In the genomic region with DNA sequence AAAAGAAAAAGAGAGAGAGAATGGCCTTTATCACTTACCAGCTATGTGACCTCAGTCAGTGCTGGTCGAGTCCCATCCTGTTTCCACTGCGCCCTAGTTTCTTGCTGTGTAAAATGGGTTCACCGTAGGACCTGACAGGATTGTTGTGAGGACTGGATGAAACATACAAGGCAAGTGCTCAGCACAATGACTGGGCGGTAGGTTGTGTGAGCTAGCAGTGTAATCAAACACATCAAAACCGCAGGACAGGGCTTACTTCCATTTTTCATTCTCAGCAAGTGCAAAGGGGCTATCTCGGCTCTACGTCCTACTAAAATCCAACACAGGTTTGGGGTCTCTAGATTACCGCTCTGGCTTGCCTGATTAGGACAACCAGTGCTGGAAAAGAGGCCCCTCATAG, we compare ENCODE assay signal across 9 cellular contexts. TPM values are rescaled to one million over a fixed set of nuclear protein-coding genes. Genes with fewer than 3 reads are reported as not detected.
DNase-seq lines count a peak whose midpoint lies in the region; ATAC-seq and TF ChIP-seq lines count a peak whose summit lies in the region.
"Had no signal": no experiment of that assay in that cellular context is flagged by ENCODE, and none has a peak within 500 bp of the region (broad histone marks: within the 10 kb centered on the region; RNA-seq: fewer than 3 reads in every experiment).

No MANE protein-coding gene starts in this region.

- H3K27ac Mint-ChIP-seq in chondrocyte (ENCODE audit: unreplicated experiment), result peak overlapping the region; percentile 89

- H3K4me1 ChIP-seq in tibial artery (peaks cover 0 to 21% (median 18%) of the 10 kb centered on the region in 4 donors), HAP-1 (peaks cover 10% of the 10 kb centered on the region)

- H3K27ac ChIP-seq in tibial artery, result peak overlapping the region; percentile 68 to 80

- no peaks in the 10 kb centered on the region for H3K9me3 Mint-ChIP-seq in chondrocyte (ENCODE audit: low read depth)

- H3K36me3 ChIP-seq in tibial artery (no peaks in the 10 kb centered on the region), HAP-1 (replicated peaks) (no peaks in the 10 kb centered on the region; the same call in 1 of the 2 replicates)

- H3K9me3 ChIP-seq in tibial artery (no peaks in the 10 kb centered on the region), HAP-1 (no peaks in the 10 kb centered on the region)

- ATAC-seq in HG03196 (IDR thresholded peaks at IDR 0.05; ENCODE audit: unreplicated experiment), result no peak

- no peak overlapping the region for H3K4me3 Mint-ChIP-seq in chondrocyte (ENCODE audit: unreplicated experiment)

- TF ChIP-seq CTCF in chondrocyte (IDR thresholded peaks at IDR 0.05) (no peak), tibial artery (IDR thresholded peaks at IDR 0.05) (no peak)

- intact Hi-C loops in tibial artery (cut with DNase I; ENCODE audit: low total_unique reads), result no loop called here

- H3K27me3 Mint-ChIP-seq in chondrocyte (ENCODE audit: low read depth), result no peaks in the 10 kb centered on the region

- no peak overlapping the region for H3K4me3 ChIP-seq in tibial artery
- no peak overlapping the region for H3K4me3 ChIP-seq in HAP-1

- H3K36me3 Mint-ChIP-seq in chondrocyte (ENCODE audit: low read depth), result peaks cover 3% of the 10 kb centered on the region

- H3K27me3 ChIP-seq in tibial artery, result no peaks in the 10 kb centered on the region
- H3K27me3 ChIP-seq in HAP-1 (ENCODE audit: low read depth), result no peaks in the 10 kb centered on the region

- in situ Hi-C loops in HAP-1 (cut with MboI; ENCODE audit: low sequenced_read_pairs), result no loop called here

- H3K4me1 Mint-ChIP-seq in chondrocyte (ENCODE audit: low read depth), result peaks cover 21% of the 10 kb centered on the region

- peak; percentile 5 to 19 for DNase-seq in NOMO-1 (lab: John Stamatoyannopoulos, UW; ENCODE audit: unreplicated experiment in 2 of 2)
- DNase-seq in NOMO-1 treated with dmso at 0.1 percent for 144 hours (lab: John Stamatoyannopoulos, UW; ENCODE audit: unreplicated experiment), result no peak
- no peak for DNase-seq in chondrocyte (ENCODE audit: low spot score)
- DNase-seq in lung microvascular endothelial cell (ENCODE audit: low read depth in 2 of 2), result peak; percentile 7 to 25
- no peak for DNase-seq in tibial artery
- DNase-seq in activated CD4-positive, CD25-positive, alpha-beta regulatory T cell (lab: John Stamatoyannopoulos, UW), result no peak
- no peak for DNase-seq in HAP-1 (ENCODE audit: low spot score in 2 of 2)
- DNase-seq: NCI-H1694 had no signal

RNA-seq across cellular contexts. Expression of gene ATXN2, which starts 36.4 kb away (rescaled TPM):
- total RNA-seq in chondrocyte (63.7 to 66.8 TPM (median 66.1 TPM) in 3 replicates), lung microvascular endothelial cell (9.6 and 23.0 TPM in 2 replicates)

RNA-seq across cellular contexts. Expression of gene BRAP, which starts 50.2 kb away (rescaled TPM):
- total RNA-seq in chondrocyte, result 15.3 to 17.3 TPM (median 15.4 TPM) in 3 replicates
- 12.2 and 15.9 TPM in 2 replicates for total RNA-seq in lung microvascular endothelial cell

RNA-seq across cellular contexts. Expression of gene ACAD10, which starts 50.3 kb away (rescaled TPM):
- total RNA-seq in chondrocyte (13.0 to 19.6 TPM (median 13.0 TPM) in 3 replicates), lung microvascular endothelial cell (8.3 and 10.9 TPM in 2 replicates)

Comparison
In these comparisons a context has a peak if more than half of its experiments do, and no peak if none do; other contexts are left out.
1. DNase-seq: peak in NOMO-1 (2 of 2) and lung microvascular endothelial cell (2 of 2); none in NOMO-1 treated with dmso at 0.1 percent for 144 hours (single experiment), chondrocyte (single experiment), tibial artery (0 of 2), activated CD4-positive, CD25-positive, alpha-beta regulatory T cell (0 of 4) and HAP-1 (0 of 2).